8 cellular contexts compared by ENCODE assay signal in genomic region chr3:41961750-41962679, GRCh38. TPM values are rescaled to one million over a fixed set of nuclear protein-coding genes. Genes with fewer than 3 reads are reported as not detected.
A peak's percentile ranks its signal among the peaks of the same experiment; 100 is the strongest.
DNase-seq lines count a peak whose midpoint lies in the region; ATAC-seq and TF ChIP-seq lines count a peak whose summit lies in the region.

Gene ULK4 (minus strand): TSS chr3:41962103. CDS start chr3:41954759, 7,344 bp downstream.

- H3K4me3 Mint-ChIP-seq in CD8-positive, alpha-beta T cell: peak within 1 kb of the TSS; percentile 100

- peak within 1 kb of the TSS; percentile 99 for H3K27ac Mint-ChIP-seq in CD8-positive, alpha-beta T cell

- peaks cover 15% of the 10 kb centered on the region for H3K4me1 ChIP-seq in CD8-positive, alpha-beta T cell (ENCODE audit: insufficient read depth, low read length)

- H3K36me3 ChIP-seq in CD8-positive, alpha-beta T cell (ENCODE audit: insufficient read depth, low read length): no peaks in the 10 kb centered on the region

- intact Hi-C loops in CD8-positive, alpha-beta T cell (cut with DNase I, micrococcal nuclease): loop anchor here (1.0 to 10.0 kb wide), 15 partner anchors 50 to 1653 kb away; partner anchors contain the start of genes CTNNB1 (in 2 of the 2), EIF1B (in 2 of the 2), VIPR1 (in 2 of the 2) and ZNF621 (in 2 of the 2)

- H3K27ac ChIP-seq in CD8-positive, alpha-beta T cell (ENCODE audit: low read depth, low read length): peak within 1 kb of the TSS; percentile 85

- CTCF ChIA-PET in CD8-positive, alpha-beta T cell (lab: Charles Lee): interaction anchor here (1.2 kb wide), 1 partner anchor 138 kb away, joined by 5 read pairs; no protein-coding TSS in a partner anchor

- peak within 1 kb of the TSS; percentile 84 for H3K4me3 ChIP-seq in CD8-positive, alpha-beta T cell (ENCODE audit: low read depth, low read length)

- peak; percentile 84 for ATAC-seq in CD8-positive, alpha-beta T cell
- ATAC-seq in GM19467 (IDR thresholded peaks at IDR 0.05; ENCODE audit: unreplicated experiment): peak; percentile 97

- POLR2A ChIA-PET in CD8-positive, alpha-beta T cell (lab: Charles Lee): interaction anchor here (0.6 to 2.5 kb wide), 8 partner anchors 10 to 1509 kb away, joined by 3 to 11 read pairs (median 5); partner anchors contain the start of genes CTNNB1, RPL14 and VIPR1

- DNase-seq in CD8-positive, alpha-beta T cell: peak; percentile 89 to 96 (median 91)
- peak; percentile 99 for DNase-seq in HS-27A (ENCODE audit: low read depth)
- DNase-seq in NK-92 (lab: John Stamatoyannopoulos, UW; ENCODE audit: unreplicated experiment): peak; percentile 78
- peak; percentile 94 for DNase-seq in activated CD8-positive, alpha-beta memory T cell treated with anti-CD3 and anti-CD28 coated beads for 24 hours
- peak; percentile 88 for DNase-seq in effector CD8-positive, alpha-beta T cell (lab: John Stamatoyannopoulos, UW)
- peak; percentile 100 for DNase-seq in lung microvascular endothelial cell (ENCODE audit: low read depth in 2 of 2)
- DNase-seq in stimulated activated CD4-positive, alpha-beta T cell treated with anti-CD3 and anti-CD28 coated beads, TNF-alpha, amount 100 ng/mL, for 48 hours (ENCODE audit: low read depth in 3 of 3): peak; percentile 86 to 93 (median 89)

- no peaks in the 10 kb centered on the region for H3K27me3 Mint-ChIP-seq in CD8-positive, alpha-beta T cell (ENCODE audit: low read depth)

- no peak for TF ChIP-seq CTCF in CD8-positive, alpha-beta T cell (IDR thresholded peaks at IDR 0.05)

- no peaks in the 10 kb centered on the region for H3K9me3 ChIP-seq in CD8-positive, alpha-beta T cell (ENCODE audit: low read length)

- no peaks in the 10 kb centered on the region for H3K9me3 Mint-ChIP-seq in CD8-positive, alpha-beta T cell

- H3K36me3 Mint-ChIP-seq in CD8-positive, alpha-beta T cell: peaks cover 12% of the 10 kb centered on the region

- H3K4me1 Mint-ChIP-seq in CD8-positive, alpha-beta T cell (ENCODE audit: low read depth): peaks cover 24% of the 10 kb centered on the region

- H3K27me3 ChIP-seq in CD8-positive, alpha-beta T cell (ENCODE audit: insufficient read depth, low read length): no peaks in the 10 kb centered on the region

RNA-seq across cellular contexts. Expression of gene ULK4, which starts in this region (rescaled TPM):
- total RNA-seq in CD8-positive, alpha-beta T cell: 10 to 100 TPM; 11.9 to 15.1 TPM
- total RNA-seq in lung microvascular endothelial cell: 4.6 and 6.3 TPM in 2 replicates

Comparison
In these comparisons a context has a peak if more than half of its experiments do, and no peak if none do; other contexts are left out.
1. Peak in every context shown above with its lines: DNase-seq, ATAC-seq, H3K4me3 ChIP-seq and H3K27ac ChIP-seq.